In genomic region chr5:123875444-123876264, GRCh38 we compare ENCODE assay signal across 9 cellular contexts.
DNase-seq lines count a peak whose midpoint lies in the region; ATAC-seq, FAIRE-seq and TF ChIP-seq lines count a peak whose summit lies in the region.
"Had no signal": no experiment of that assay in that cellular context is flagged by ENCODE, and none has a peak within 500 bp of the region (broad histone marks: within the 10 kb centered on the region; RNA-seq: fewer than 3 reads in every experiment).

No MANE protein-coding gene starts in this region.

- POLR2A ChIA-PET in HepG2 (lab: Yijun Ruan, JAX) = no interaction called here
- POLR2A ChIA-PET in activated CD8-positive, alpha-beta T cell treated with anti-CD3 and anti-CD28 coated beads for 36 hours (lab: Charles Lee) = no interaction called here

- no peaks in the 10 kb centered on the region for H3K9me3 ChIP-seq in HepG2 (ENCODE audit: low read length)

- DNase-seq in ACHN = peak; percentile 72
- DNase-seq in NCI-H2081 treated with DMSO at 0.1 percent for 48 hours (lab: John Stamatoyannopoulos, UW) = peak; percentile 54
- peak; percentile 52 for DNase-seq in HepG2 (ENCODE audit: low spot score)
- no peak for DNase-seq in NAMALWA (ENCODE audit: low spot score)
- no peak for DNase-seq in activated CD4-positive, alpha-beta T cell treated with anti-CD3 and anti-CD28 coated beads, Interleukin-2, amount 50 U/mL, for 48 hours
- DNase-seq in activated CD8-positive, alpha-beta T cell treated with anti-CD3 and anti-CD28 coated beads for 36 hours = no peak
- no peak for DNase-seq in GM20000 (ENCODE audit: low spot score)
- DNase-seq: activated naive CD4-positive, alpha-beta T cell treated with anti-CD3 and anti-CD28 coated beads, Interleukin-2, amount 10 ng/mL, durations not matched to agents 7 days and 5 days had no signal

- no peak for TF ChIP-seq RAD21 in HepG2 (CRISPR knock-in tag; IDR thresholded peaks at IDR 0.05)

- peak overlapping the region; percentile 74 for H3K4me2 ChIP-seq in HepG2 (ENCODE audit: low read depth, low read length)

- no peaks in the 10 kb centered on the region for H3K36me3 Mint-ChIP-seq in activated CD8-positive, alpha-beta T cell treated with anti-CD3 and anti-CD28 coated beads for 36 hours (ENCODE audit: low read depth)
- H3K36me3 Mint-ChIP-seq: activated naive CD4-positive, alpha-beta T cell treated with anti-CD3 and anti-CD28 coated beads, Interleukin-2, amount 10 ng/mL, durations not matched to agents 7 days and 5 days had no signal

- TF ChIP-seq POLR2A in HepG2 (IDR thresholded peaks at IDR 0.05; ENCODE audit: insufficient read depth in 1 of 2, low read depth in 2 of 2, low read length in 2 of 2) = no peak

- WGBS in HepG2 (ENCODE audit: low lambda C conversion rate) = under 1% methylated on average over 8 of the region's 8 CpGs

- H4K20me1 ChIP-seq in HepG2 (ENCODE audit: insufficient read depth, low read length) = no peaks in the 10 kb centered on the region

- no peaks in the 10 kb centered on the region for H3K4me1 Mint-ChIP-seq in activated CD8-positive, alpha-beta T cell treated with anti-CD3 and anti-CD28 coated beads for 36 hours (ENCODE audit: low read depth)
- H3K4me1 Mint-ChIP-seq: activated naive CD4-positive, alpha-beta T cell treated with anti-CD3 and anti-CD28 coated beads, Interleukin-2, amount 10 ng/mL, durations not matched to agents 7 days and 5 days had no signal

- peak overlapping the region; percentile 5 for H3K9ac ChIP-seq in HepG2 (ENCODE audit: insufficient read depth, low read depth, low read length)

- peaks cover 32% of the 10 kb centered on the region for H3K4me1 ChIP-seq in HepG2 (ENCODE audit: insufficient read depth, low read length)

- H3K4me3 ChIP-seq in HepG2 (replicated peaks in 1 of 3; ENCODE audit: insufficient read depth in 1 of 3, low read depth in 2 of 3, low read length in 3 of 3) = peak overlapping the region; percentile 26 to 35 (median 34)

- H3K27ac ChIP-seq in cingulate gyrus (ENCODE audit: low read depth, low read length) (peak overlapping the region; percentile 87), HepG2 (ENCODE audit: extremely low read length, insufficient read depth, low read length) (peak overlapping the region; percentile 36)

- peak; percentile 62 for FAIRE-seq in HepG2 (lab: Jason Lieb, UNC)

- H3K4me3 Mint-ChIP-seq in activated CD8-positive, alpha-beta T cell treated with anti-CD3 and anti-CD28 coated beads for 36 hours = no peak overlapping the region
- H3K4me3 Mint-ChIP-seq: activated naive CD4-positive, alpha-beta T cell treated with anti-CD3 and anti-CD28 coated beads, Interleukin-2, amount 10 ng/mL, durations not matched to agents 7 days and 5 days had no signal

- H2AFZ ChIP-seq in HepG2 (ENCODE audit: low read length) = no peak overlapping the region

- in situ Hi-C loops in ACHN (cut with HindIII; ENCODE audit: low pct_ligation_motif_present, low pct_unique_long_range_greater_than_20kb, low sequenced_read_pairs) = no loop called here
- in situ Hi-C loops in HepG2 (cut with HindIII; ENCODE audit: extremely low pct_ligation_motif_present, low pct_unique_long_range_greater_than_20kb) = no loop called here

- H3K79me2 ChIP-seq in HepG2 (ENCODE audit: insufficient read depth, low read length) = no peaks in the 10 kb centered on the region

- ATAC-seq in HepG2 = peak; percentile 99
- ATAC-seq in activated CD8-positive, alpha-beta T cell treated with anti-CD3 and anti-CD28 coated beads for 36 hours = no peak

- no peak overlapping the region for H3K27ac Mint-ChIP-seq in activated CD8-positive, alpha-beta T cell treated with anti-CD3 and anti-CD28 coated beads for 36 hours
- H3K27ac Mint-ChIP-seq: activated naive CD4-positive, alpha-beta T cell treated with anti-CD3 and anti-CD28 coated beads, Interleukin-2, amount 10 ng/mL, durations not matched to agents 7 days and 5 days had no signal

- intact Hi-C loops in HepG2 (cut with micrococcal nuclease; ENCODE audit: unreplicated experiment) = no loop called here
- intact Hi-C loops in activated CD8-positive, alpha-beta T cell treated with anti-CD3 and anti-CD28 coated beads for 36 hours (cut with micrococcal nuclease) = no loop called here

- H3K9me3 Mint-ChIP-seq in activated CD8-positive, alpha-beta T cell treated with anti-CD3 and anti-CD28 coated beads for 36 hours = no peaks in the 10 kb centered on the region
- H3K9me3 Mint-ChIP-seq: activated naive CD4-positive, alpha-beta T cell treated with anti-CD3 and anti-CD28 coated beads, Interleukin-2, amount 10 ng/mL, durations not matched to agents 7 days and 5 days had no signal

- H3K36me3 ChIP-seq in HepG2 (replicated peaks in 1 of 2; ENCODE audit: control insufficient read depth in 1 of 2, insufficient read depth in 2 of 2, low read length in 2 of 2) = no peaks in the 10 kb centered on the region

- TF ChIP-seq CTCF in HepG2 (CRISPR knock-in tag; IDR thresholded peaks at IDR 0.05) (no peak), GM20000 (IDR thresholded peaks at IDR 0.05; ENCODE audit: extremely low read depth, missing control alignments) (no peak)
- no peak for TF ChIP-seq CTCF in activated CD8-positive, alpha-beta T cell treated with anti-CD3 and anti-CD28 coated beads for 36 hours (IDR thresholded peaks at IDR 0.05)

- TF ChIP-seq EP300 in HepG2 (IDR thresholded peaks at IDR 0.05; ENCODE audit: low read depth in 2 of 2, low read length in 2 of 2) (no peak), HepG2 (CRISPR knock-in tag; IDR thresholded peaks at IDR 0.05; ENCODE audit: borderline replicate concordance) (no peak)

- no TSS peak for BruUV-seq in HepG2 (replicated peaks; lab: Mats Ljungman, UMichigan)

- H3K27me3 Mint-ChIP-seq in activated CD8-positive, alpha-beta T cell treated with anti-CD3 and anti-CD28 coated beads for 36 hours = no peaks in the 10 kb centered on the region
- H3K27me3 Mint-ChIP-seq: activated naive CD4-positive, alpha-beta T cell treated with anti-CD3 and anti-CD28 coated beads, Interleukin-2, amount 10 ng/mL, durations not matched to agents 7 days and 5 days had no signal

- CTCF ChIA-PET in HepG2 (lab: Yijun Ruan, JAX; ENCODE audit: low intra/inter-chr PET ratio, low total read pairs) = no interaction called here
- CTCF ChIA-PET in activated CD8-positive, alpha-beta T cell treated with anti-CD3 and anti-CD28 coated beads for 36 hours (lab: Charles Lee) = no interaction called here

- no peaks in the 10 kb centered on the region; a peak in 1 of 5 replicates for H3K27me3 ChIP-seq in HepG2 (ENCODE audit: control insufficient read depth in 1 of 2, insufficient read depth in 2 of 2, low read length in 2 of 2)

TF ChIP-seq in HepG2, 621 proteins besides CTCF, POLR2A, EP300 and RAD21 (continues in another document):
- TF ChIP-seq UBTF (CRISPR knock-in tag; IDR thresholded peaks at IDR 0.05) = no peak
- TF ChIP-seq ZNF713 (CRISPR knock-in tag; IDR thresholded peaks at IDR 0.05) = no peak
- no peak for TF ChIP-seq ZNF883 (CRISPR knock-in tag; IDR thresholded peaks at IDR 0.05; ENCODE audit: not compliant biosample characterization)
- no peak for TF ChIP-seq ZNF564 (CRISPR knock-in tag; IDR thresholded peaks at IDR 0.05)
- TF ChIP-seq ZNF574 (CRISPR knock-in tag; IDR thresholded peaks at IDR 0.05) = no peak
- no peak for TF ChIP-seq SOX6 (IDR thresholded peaks at IDR 0.05)
- TF ChIP-seq SOX6 (CRISPR knock-in tag; IDR thresholded peaks at IDR 0.05) = peak; percentile 49; the same call in 1 of the 2 replicates
- TF ChIP-seq STAT5B (CRISPR knock-in tag; IDR thresholded peaks at IDR 0.05) = no peak
- no peak for TF ChIP-seq BCL3 (CRISPR knock-in tag; IDR thresholded peaks at IDR 0.05)

Comparison
In these comparisons a context has a peak if more than half of its experiments do, and no peak if none do; other contexts are left out.
1. DNase-seq: peak in ACHN (single experiment), NCI-H2081 treated with DMSO at 0.1 percent for 48 hours (single experiment) and HepG2 (single experiment); none in NAMALWA (single experiment), activated CD4-positive, alpha-beta T cell treated with anti-CD3 and anti-CD28 coated beads, Interleukin-2, amount 50 U/mL, for 48 hours (0 of 2), activated CD8-positive, alpha-beta T cell treated with anti-CD3 and anti-CD28 coated beads for 36 hours (single experiment) and GM20000 (single experiment).